In the genomic region with DNA sequence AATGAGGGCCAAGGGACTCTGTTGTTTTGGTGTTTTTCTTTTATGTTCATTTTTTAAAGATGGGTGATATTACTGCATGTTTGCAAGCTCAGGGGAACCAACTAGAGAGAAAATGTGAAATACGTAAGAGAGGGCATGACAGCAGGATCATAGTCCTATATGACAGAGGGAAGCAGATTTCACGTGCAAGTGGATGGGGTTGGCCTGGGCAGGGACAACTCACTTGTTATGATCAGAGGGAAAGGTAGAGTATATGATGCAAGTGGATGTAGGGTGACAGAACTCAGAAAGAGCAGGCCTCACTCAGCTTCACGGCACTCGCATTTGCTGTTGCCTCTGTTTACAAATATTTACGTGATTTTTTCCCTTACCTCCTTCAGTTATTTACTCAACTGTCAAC, we compare ENCODE assay signal across 2 cellular contexts.
TF ChIP-seq lines count a peak whose summit lies in the region.

No MANE protein-coding gene starts in this region.

TF ChIP-seq in HepG2, 621 proteins besides CTCF, POLR2A, EP300 and RAD21:
- peak; percentile 72 for TF ChIP-seq RBM22 (optimal IDR thresholded peaks at IDR 0.05; ENCODE audit: low read length)
- TF ChIP-seq CCDC6 (CRISPR knock-in tag; IDR thresholded peaks at IDR 0.05) = no peak

TF ChIP-seq in WTC11, 78 proteins besides CTCF, POLR2A, EP300 and RAD21:
- TF ChIP-seq, protein P1, sequence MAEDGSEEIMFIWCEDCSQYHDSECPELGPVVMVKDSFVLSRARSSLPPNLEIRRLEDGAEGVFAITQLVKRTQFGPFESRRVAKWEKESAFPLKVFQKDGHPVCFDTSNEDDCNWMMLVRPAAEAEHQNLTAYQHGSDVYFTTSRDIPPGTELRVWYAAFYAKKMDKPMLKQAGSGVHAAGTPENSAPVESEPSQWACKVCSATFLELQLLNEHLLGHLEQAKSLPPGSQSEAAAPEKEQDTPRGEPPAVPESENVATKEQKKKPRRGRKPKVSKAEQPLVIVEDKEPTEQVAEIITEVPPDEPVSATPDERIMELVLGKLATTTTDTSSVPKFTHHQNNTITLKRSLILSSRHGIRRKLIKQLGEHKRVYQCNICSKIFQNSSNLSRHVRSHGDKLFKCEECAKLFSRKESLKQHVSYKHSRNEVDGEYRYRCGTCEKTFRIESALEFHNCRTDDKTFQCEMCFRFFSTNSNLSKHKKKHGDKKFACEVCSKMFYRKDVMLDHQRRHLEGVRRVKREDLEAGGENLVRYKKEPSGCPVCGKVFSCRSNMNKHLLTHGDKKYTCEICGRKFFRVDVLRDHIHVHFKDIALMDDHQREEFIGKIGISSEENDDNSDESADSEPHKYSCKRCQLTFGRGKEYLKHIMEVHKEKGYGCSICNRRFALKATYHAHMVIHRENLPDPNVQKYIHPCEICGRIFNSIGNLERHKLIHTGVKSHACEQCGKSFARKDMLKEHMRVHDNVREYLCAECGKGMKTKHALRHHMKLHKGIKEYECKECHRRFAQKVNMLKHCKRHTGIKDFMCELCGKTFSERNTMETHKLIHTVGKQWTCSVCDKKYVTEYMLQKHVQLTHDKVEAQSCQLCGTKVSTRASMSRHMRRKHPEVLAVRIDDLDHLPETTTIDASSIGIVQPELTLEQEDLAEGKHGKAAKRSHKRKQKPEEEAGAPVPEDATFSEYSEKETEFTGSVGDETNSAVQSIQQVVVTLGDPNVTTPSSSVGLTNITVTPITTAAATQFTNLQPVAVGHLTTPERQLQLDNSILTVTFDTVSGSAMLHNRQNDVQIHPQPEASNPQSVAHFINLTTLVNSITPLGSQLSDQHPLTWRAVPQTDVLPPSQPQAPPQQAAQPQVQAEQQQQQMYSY (CRISPR knock-in tag; IDR thresholded peaks at IDR 0.05) = no peak
- TF ChIP-seq, protein P2, sequence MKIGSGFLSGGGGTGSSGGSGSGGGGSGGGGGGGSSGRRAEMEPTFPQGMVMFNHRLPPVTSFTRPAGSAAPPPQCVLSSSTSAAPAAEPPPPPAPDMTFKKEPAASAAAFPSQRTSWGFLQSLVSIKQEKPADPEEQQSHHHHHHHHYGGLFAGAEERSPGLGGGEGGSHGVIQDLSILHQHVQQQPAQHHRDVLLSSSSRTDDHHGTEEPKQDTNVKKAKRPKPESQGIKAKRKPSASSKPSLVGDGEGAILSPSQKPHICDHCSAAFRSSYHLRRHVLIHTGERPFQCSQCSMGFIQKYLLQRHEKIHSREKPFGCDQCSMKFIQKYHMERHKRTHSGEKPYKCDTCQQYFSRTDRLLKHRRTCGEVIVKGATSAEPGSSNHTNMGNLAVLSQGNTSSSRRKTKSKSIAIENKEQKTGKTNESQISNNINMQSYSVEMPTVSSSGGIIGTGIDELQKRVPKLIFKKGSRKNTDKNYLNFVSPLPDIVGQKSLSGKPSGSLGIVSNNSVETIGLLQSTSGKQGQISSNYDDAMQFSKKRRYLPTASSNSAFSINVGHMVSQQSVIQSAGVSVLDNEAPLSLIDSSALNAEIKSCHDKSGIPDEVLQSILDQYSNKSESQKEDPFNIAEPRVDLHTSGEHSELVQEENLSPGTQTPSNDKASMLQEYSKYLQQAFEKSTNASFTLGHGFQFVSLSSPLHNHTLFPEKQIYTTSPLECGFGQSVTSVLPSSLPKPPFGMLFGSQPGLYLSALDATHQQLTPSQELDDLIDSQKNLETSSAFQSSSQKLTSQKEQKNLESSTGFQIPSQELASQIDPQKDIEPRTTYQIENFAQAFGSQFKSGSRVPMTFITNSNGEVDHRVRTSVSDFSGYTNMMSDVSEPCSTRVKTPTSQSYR (CRISPR knock-in tag; IDR thresholded peaks at IDR 0.05) = no peak
- no peak for TF ChIP-seq GTF2I (CRISPR knock-in tag; conservative IDR thresholded peaks at IDR 0.05)
- no peak for TF ChIP-seq HMGA2 (CRISPR knock-in tag; IDR thresholded peaks at IDR 0.05)
